Comparison of ENCODE assay signal across 23 cellular contexts in the genomic region with DNA sequence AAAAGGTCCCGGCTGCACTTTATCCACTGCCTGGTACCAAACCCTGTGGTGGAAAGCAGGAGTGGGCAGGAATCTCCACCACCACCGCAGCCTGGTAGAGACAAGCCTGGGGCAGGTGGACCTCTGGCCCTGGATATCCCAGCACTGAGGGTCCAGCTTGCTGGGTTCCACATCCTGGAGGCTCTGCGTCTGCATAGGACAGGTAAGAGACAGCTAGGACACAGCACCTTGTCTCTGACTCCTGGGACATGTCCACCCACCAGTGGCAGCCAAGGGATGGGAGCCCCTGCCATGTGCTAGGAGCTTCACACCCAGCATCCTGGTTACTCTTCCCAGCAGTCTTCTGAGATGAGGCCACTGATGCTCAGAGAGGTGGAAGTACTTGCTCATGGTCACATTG.
"Had no signal": no experiment of that assay in that cellular context is flagged by ENCODE, and none has a peak within 500 bp of the region (broad histone marks: within the 10 kb centered on the region; RNA-seq: fewer than 3 reads in every experiment).

No MANE protein-coding gene starts in this region.

- H3K4me3 ChIP-seq: K562, SJSA1, SK-N-MC had no signal

- ATAC-seq: K562 had no signal

- H3K36me3 Mint-ChIP-seq: IgD-negative memory B cell had no signal

- H3K36me3 ChIP-seq: SJSA1 had no signal

- H3K4me2 ChIP-seq: KMS-11 had no signal

- H3K9me3 ChIP-seq: SJSA1 had no signal

- H3K9me3 Mint-ChIP-seq: IgD-negative memory B cell had no signal

- H3K27me3 Mint-ChIP-seq: IgD-negative memory B cell had no signal

- H3K9ac ChIP-seq: KMS-11 had no signal

- H3K27ac ChIP-seq: HL-60, KMS-11, SJSA1, SK-N-MC had no signal

- DNase-seq: Kasumi-1, MM.1S, NCI-H1092 treated with DMSO at 0.1 percent for 48 hours, NCI-H1436, NCI-H1694, NCI-H187 treated with DMSO at 0.1 percent for 48 hours, NCI-H2029 treated with DMSO at 0.1 percent for 48 hours, NCI-H2107, NCI-H2227 treated with DMSO at 0.1 percent for 48 hours, NCI-H524, NCI-H526 treated with DMSO at 0.1 percent for 48 hours, NCI-H748 treated with DMSO at 0.1 percent for 48 hours, Right ventricle myocardium superior, RPMI8226, SIG-M5 had no signal

- H3K4me1 ChIP-seq: SJSA1 had no signal

- H3K4me3 Mint-ChIP-seq: IgD-negative memory B cell had no signal

- H3K27ac Mint-ChIP-seq: IgD-negative memory B cell had no signal

- FAIRE-seq: HTR-8/SVneo, K562, RCC 7860 had no signal

- H3K4me1 Mint-ChIP-seq: IgD-negative memory B cell had no signal
